8 cellular contexts compared by ENCODE assay signal in the genomic region with DNA sequence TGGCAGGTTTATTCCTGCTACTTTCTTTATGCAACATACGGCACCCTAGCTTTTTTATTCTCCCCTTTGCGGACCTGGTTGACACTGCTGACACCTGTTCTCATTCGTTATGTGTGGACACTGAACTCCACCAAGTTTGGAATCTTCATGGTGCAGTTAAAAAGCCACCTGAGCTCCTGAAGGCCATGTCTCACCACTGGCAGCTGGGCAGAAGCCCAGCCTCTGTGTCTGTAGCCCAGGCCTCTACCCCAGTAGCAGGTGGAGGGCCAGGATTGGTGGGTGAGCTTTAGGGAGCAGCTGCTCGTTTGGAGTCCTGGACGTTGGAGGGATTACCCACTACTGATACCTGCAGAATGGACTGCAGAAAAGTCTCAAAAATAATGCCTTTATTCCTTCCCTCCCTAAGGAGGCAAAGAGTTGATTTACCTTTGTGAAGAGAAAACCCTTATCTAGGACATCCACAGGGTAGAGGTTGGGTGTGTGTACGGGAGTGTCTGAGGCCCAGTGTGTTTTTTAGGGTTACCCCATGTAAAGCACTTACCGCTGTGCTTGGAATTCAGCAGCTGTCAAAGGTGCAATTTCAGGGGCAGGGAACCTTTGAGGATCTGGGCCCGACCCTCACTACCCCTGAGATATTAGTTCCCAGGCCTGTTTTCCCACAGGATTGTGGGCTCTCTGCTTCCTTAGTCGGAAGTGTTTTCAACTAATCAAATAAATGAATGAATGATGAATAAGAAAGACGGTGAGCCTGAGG. TPM values are rescaled to one million over a fixed set of nuclear protein-coding genes. Genes with fewer than 3 reads are reported as not detected.
DNase-seq lines count a peak whose midpoint lies in the region; ATAC-seq and TF ChIP-seq lines count a peak whose summit lies in the region.

No MANE protein-coding gene starts in this region.

- peaks cover 8% of the 10 kb centered on the region for H3K4me1 ChIP-seq in smooth muscle cell (ENCODE audit: low read depth)
- H3K4me1 ChIP-seq in mucosa of descending colon (ENCODE audit: low read depth), result peaks cover 13% of the 10 kb centered on the region

- TF ChIP-seq CTCF in HFFc6 (IDR thresholded peaks at IDR 0.05), result no peak
- TF ChIP-seq CTCF in smooth muscle cell (IDR thresholded peaks at IDR 0.05; ENCODE audit: borderline replicate concordance, insufficient read depth, poor library complexity, severe bottlenecking), result no peak
- no peak for TF ChIP-seq CTCF in mucosa of descending colon (IDR thresholded peaks at IDR 0.05)

- H3K4me3 ChIP-seq in smooth muscle cell, result peak overlapping the region; percentile 85
- H3K4me3 ChIP-seq in mucosa of descending colon, result no peak overlapping the region

- no peak overlapping the region for H3K9ac ChIP-seq in smooth muscle cell (ENCODE audit: low read depth)

- H3K9me3 ChIP-seq in smooth muscle cell (replicated peaks; ENCODE audit: low read depth) (no peaks in the 10 kb centered on the region), mucosa of descending colon (no peaks in the 10 kb centered on the region)

- peak overlapping the region; percentile 95 for H2AFZ ChIP-seq in smooth muscle cell (ENCODE audit: low read depth)

- H3K27ac ChIP-seq in smooth muscle cell (ENCODE audit: low read depth), result no peak overlapping the region

- ATAC-seq in left ventricle myocardium superior, result peak; percentile 1
- ATAC-seq in mucosa of descending colon, result no peak
- no peak for ATAC-seq in HG03280 (IDR thresholded peaks at IDR 0.05; ENCODE audit: unreplicated experiment)
- no peak for ATAC-seq in HG03095 (IDR thresholded peaks at IDR 0.05; ENCODE audit: unreplicated experiment)

- no peaks in the 10 kb centered on the region for H3K36me3 Mint-ChIP-seq in HFFc6 (ENCODE audit: low read depth)
- H3K36me3 Mint-ChIP-seq in activated CD4-positive, alpha-beta memory T cell treated with anti-CD3 and anti-CD28 coated beads, Interleukin-2, amount 10 ng/mL, durations not matched to agents 7 days and 5 days (ENCODE audit: low read depth), result peaks cover 48% of the 10 kb centered on the region

- intact Hi-C loops in left ventricle myocardium superior (cut with micrococcal nuclease) (no loop called here), mucosa of descending colon (cut with DNase I, micrococcal nuclease) (no loop called here)

- no peaks in the 10 kb centered on the region for H3K36me3 ChIP-seq in smooth muscle cell (ENCODE audit: low read depth)
- H3K36me3 ChIP-seq in mucosa of descending colon (ENCODE audit: low read depth), result no peaks in the 10 kb centered on the region

- no peak for DNase-seq in HFFc6
- no peak for DNase-seq in activated CD4-positive, alpha-beta memory T cell treated with anti-CD3 and anti-CD28 coated beads, Interleukin-2, amount 10 ng/mL, durations not matched to agents 7 days and 5 days
- DNase-seq in left ventricle myocardium superior, result no peak
- no peak for DNase-seq in smooth muscle cell (lab: John Stamatoyannopoulos, UW; ENCODE audit: unreplicated experiment)
- DNase-seq in mucosa of descending colon, result no peak
- DNase-seq in NCI-H2171 treated with DMSO at 0.1 percent for 48 hours (lab: John Stamatoyannopoulos, UW), result no peak

- peak overlapping the region; percentile 96 for H3K4me3 Mint-ChIP-seq in HFFc6
- peak overlapping the region; percentile 86 for H3K4me3 Mint-ChIP-seq in activated CD4-positive, alpha-beta memory T cell treated with anti-CD3 and anti-CD28 coated beads, Interleukin-2, amount 10 ng/mL, durations not matched to agents 7 days and 5 days

- H3K9me3 Mint-ChIP-seq in HFFc6, result no peaks in the 10 kb centered on the region
- H3K9me3 Mint-ChIP-seq in activated CD4-positive, alpha-beta memory T cell treated with anti-CD3 and anti-CD28 coated beads, Interleukin-2, amount 10 ng/mL, durations not matched to agents 7 days and 5 days, result no peaks in the 10 kb centered on the region

- 62% methylated on average over 10 of the region's 10 CpGs for WGBS in smooth muscle cell (ENCODE audit: low lambda C conversion rate)

- peaks cover 9% of the 10 kb centered on the region for H3K79me2 ChIP-seq in smooth muscle cell (ENCODE audit: low read depth)

- CTCF ChIA-PET in activated CD4-positive, alpha-beta memory T cell treated with anti-CD3 and anti-CD28 coated beads, Interleukin-2, amount 10 ng/mL, durations not matched to agents 7 days and 5 days (lab: Charles Lee), result interaction anchor here (1.1 to 2.5 kb wide), 4 partner anchors 20 to 101 kb away, joined by 3 to 7 read pairs (median 4); no protein-coding TSS in a partner anchor

- H3K4me1 Mint-ChIP-seq in HFFc6 (ENCODE audit: low read depth), result peaks cover 27% of the 10 kb centered on the region
- peaks cover 38% of the 10 kb centered on the region for H3K4me1 Mint-ChIP-seq in activated CD4-positive, alpha-beta memory T cell treated with anti-CD3 and anti-CD28 coated beads, Interleukin-2, amount 10 ng/mL, durations not matched to agents 7 days and 5 days

- no peaks in the 10 kb centered on the region for H3K27me3 Mint-ChIP-seq in HFFc6 (ENCODE audit: insufficient read depth)
- no peaks in the 10 kb centered on the region for H3K27me3 Mint-ChIP-seq in activated CD4-positive, alpha-beta memory T cell treated with anti-CD3 and anti-CD28 coated beads, Interleukin-2, amount 10 ng/mL, durations not matched to agents 7 days and 5 days

- no peaks in the 10 kb centered on the region for H3K27me3 ChIP-seq in smooth muscle cell (ENCODE audit: low read depth)

- peaks cover 14% of the 10 kb centered on the region for H3F3A ChIP-seq in smooth muscle cell (ENCODE audit: low read depth)

- peak overlapping the region; percentile 82 for H3K27ac Mint-ChIP-seq in HFFc6
- peak overlapping the region; percentile 95 for H3K27ac Mint-ChIP-seq in activated CD4-positive, alpha-beta memory T cell treated with anti-CD3 and anti-CD28 coated beads, Interleukin-2, amount 10 ng/mL, durations not matched to agents 7 days and 5 days

- H3K4me2 ChIP-seq in smooth muscle cell, result peak overlapping the region; percentile 99

- no peaks in the 10 kb centered on the region for H4K20me1 ChIP-seq in smooth muscle cell (ENCODE audit: low read depth)

- POLR2A ChIA-PET in activated CD4-positive, alpha-beta memory T cell treated with anti-CD3 and anti-CD28 coated beads, Interleukin-2, amount 10 ng/mL, durations not matched to agents 7 days and 5 days (lab: Charles Lee), result interaction anchor here (0.6 to 3.1 kb wide), 8 partner anchors 9 to 147 kb away, joined by 3 to 17 read pairs (median 4); a partner anchor contains a TSS

RNA-seq across cellular contexts. Expression of a gene that starts 0.6 kb away (rescaled TPM):
- total RNA-seq in HFFc6 (2021; fragmentation: NEBNext Ultra II Directional; extraction: Animal tissue kit (Norgen Biotek cat#: 25700)), result 10 to 100 TPM; 50.9 to 60.7 (median 57.2) TPM
- total RNA-seq in activated CD4-positive, alpha-beta memory T cell treated with anti-CD3 and anti-CD28 coated beads, Interleukin-2, amount 10 ng/mL, durations not matched to agents 7 days and 5 days, result 100 to 1,000 TPM; 103 to 108 TPM
- 56.6 TPM for total RNA-seq in left ventricle myocardium superior
- 29.6 and 30.5 TPM in 2 replicates for total RNA-seq in smooth muscle cell
- 22.1 and 33.4 TPM in 2 replicates for polyA plus RNA-seq in smooth muscle cell
- total RNA-seq in mucosa of descending colon, result 10 to 100 TPM; 45.5 to 75.2 (median 54.6) TPM

RNA-seq across cellular contexts. Expression of a gene that starts 36.2 kb away (rescaled TPM):
- total RNA-seq in HFFc6 (2021; fragmentation: NEBNext Ultra II Directional; extraction: Animal tissue kit (Norgen Biotek cat#: 25700)), result not detected
- not detected for total RNA-seq in activated CD4-positive, alpha-beta memory T cell treated with anti-CD3 and anti-CD28 coated beads, Interleukin-2, amount 10 ng/mL, durations not matched to agents 7 days and 5 days
- total RNA-seq in left ventricle myocardium superior (0.15 TPM), smooth muscle cell (not detected in 2 replicates), mucosa of descending colon (not detected)
- not detected in 2 replicates for polyA plus RNA-seq in smooth muscle cell

RNA-seq across cellular contexts. Expression of a gene that starts 51.2 kb away (rescaled TPM):
- total RNA-seq in HFFc6 (2021; fragmentation: NEBNext Ultra II Directional; extraction: Animal tissue kit (Norgen Biotek cat#: 25700)), result 10 to 100 TPM in 4 of 6 experiments, 1 to 10 TPM in 2; 8.2 to 12.1 (median 11.2) TPM
- total RNA-seq in activated CD4-positive, alpha-beta memory T cell treated with anti-CD3 and anti-CD28 coated beads, Interleukin-2, amount 10 ng/mL, durations not matched to agents 7 days and 5 days, result 10 to 100 TPM; 24.2 to 24.9 TPM
- total RNA-seq in left ventricle myocardium superior, result 11.6 TPM
- total RNA-seq in smooth muscle cell, result 9.0 and 12.0 TPM in 2 replicates
- 3.1 and 8.8 TPM in 2 replicates for polyA plus RNA-seq in smooth muscle cell
- 10 to 100 TPM; 26.8 to 43.7 (median 34.9) TPM for total RNA-seq in mucosa of descending colon
